ENCODE assay signal across 12 cellular contexts in genomic region chr4:56681849-56682175, GRCh38. TPM values are rescaled to one million over a fixed set of nuclear protein-coding genes. Genes with fewer than 3 reads are reported as not detected.
DNase-seq lines count a peak whose midpoint lies in the region; ATAC-seq and TF ChIP-seq lines count a peak whose summit lies in the region.
"Had no signal": no experiment of that assay in that cellular context is flagged by ENCODE, and none has a peak within 500 bp of the region (broad histone marks: within the 10 kb centered on the region; RNA-seq: fewer than 3 reads in every experiment).

No MANE protein-coding gene starts in this region.

- no peak overlapping the region for H3K9ac ChIP-seq in MM.1S (ENCODE audit: low read length)
- H3K9ac ChIP-seq in smooth muscle cell (ENCODE audit: low read depth): peak overlapping the region; percentile 42

- H3K4me3 ChIP-seq in MM.1S (ENCODE audit: low read length): no peak overlapping the region
- peak overlapping the region in 1 of 2 donors; percentile 59 for H3K4me3 ChIP-seq in esophagus (ENCODE audit: low read depth in 1 of 2, low read length in 2 of 2)
- H3K4me3 ChIP-seq in smooth muscle cell: peak overlapping the region; percentile 3
- H3K4me3 ChIP-seq in adrenal gland: no peak overlapping the region
- H3K4me3 ChIP-seq: mucosa of descending colon had no signal

- H3K36me3 ChIP-seq in MM.1S (replicated peaks; ENCODE audit: insufficient read depth, low read length) (no peaks in the 10 kb centered on the region), esophagus (ENCODE audit: control insufficient read depth in 2 of 2, insufficient read depth in 2 of 2, low read length in 1 of 2) (no peaks in the 10 kb centered on the region), smooth muscle cell (ENCODE audit: low read depth) (no peaks in the 10 kb centered on the region), adrenal gland (replicated peaks in 1 of 2) (no peaks in the 10 kb centered on the region)

- H4K20me1 ChIP-seq in MM.1S (ENCODE audit: insufficient read depth, low read length): no peaks in the 10 kb centered on the region
- no peaks in the 10 kb centered on the region for H4K20me1 ChIP-seq in smooth muscle cell (ENCODE audit: low read depth)

- TF ChIP-seq CTCF in MM.1S (IDR thresholded peaks at IDR 0.05; ENCODE audit: low read length) (no peak), smooth muscle cell (IDR thresholded peaks at IDR 0.05; ENCODE audit: borderline replicate concordance, insufficient read depth, poor library complexity, severe bottlenecking) (no peak), adrenal gland (IDR thresholded peaks at IDR 0.05) (no peak)

- 36% methylated on average over 9 of the region's 9 CpGs for WGBS in esophagus, 2 donors
- 45% methylated on average over 9 of the region's 9 CpGs for WGBS in smooth muscle cell (ENCODE audit: low lambda C conversion rate)
- WGBS in adrenal gland, 4 donors: 59 to 68% (median 63%) methylated on average over 9 of the region's 9 CpGs

- ATAC-seq in HG03342 (IDR thresholded peaks at IDR 0.05; ENCODE audit: unreplicated experiment): no peak

- H2AFZ ChIP-seq in MM.1S (ENCODE audit: low read length) (no peak overlapping the region), smooth muscle cell (ENCODE audit: low read depth) (peak overlapping the region; percentile 6)

- H3K4me2 ChIP-seq in MM.1S (ENCODE audit: low read depth, low read length) (peak overlapping the region; percentile 54; the same call in 1 of the 2 replicates), smooth muscle cell (peak overlapping the region; percentile 70)

- DNase-seq in DMS 273 (lab: John Stamatoyannopoulos, UW; ENCODE audit: unreplicated experiment) (peak; percentile 38), DMS 273 treated with DMSO at 0.1 percent for 48 hours (lab: John Stamatoyannopoulos, UW) (no peak), MM.1S (no peak), smooth muscle cell (lab: John Stamatoyannopoulos, UW; ENCODE audit: unreplicated experiment) (no peak), adrenal gland (no peak), medulla oblongata (ENCODE audit: extremely low spot score) (no peak)
- DNase-seq: 8988T, Kasumi-1, NCI-H2081 treated with DMSO at 0.1 percent for 48 hours had no signal

- TF ChIP-seq POLR2A in adrenal gland (IDR thresholded peaks at IDR 0.05): no peak

- H3K9me3 ChIP-seq in MM.1S (replicated peaks; ENCODE audit: insufficient read depth, low read length): no peaks in the 10 kb centered on the region
- H3K9me3 ChIP-seq in esophagus (ENCODE audit: control insufficient read depth in 2 of 2, insufficient read depth in 1 of 2, low read depth in 1 of 2, low read length in 1 of 2): no peaks in the 10 kb centered on the region
- H3K9me3 ChIP-seq in smooth muscle cell (replicated peaks; ENCODE audit: low read depth): no peaks in the 10 kb centered on the region
- H3K9me3 ChIP-seq in adrenal gland (replicated peaks in 1 of 3): no peaks in the 10 kb centered on the region
- H3K9me3 ChIP-seq: mucosa of descending colon had no signal

- intact Hi-C loops in adrenal gland (cut with DNase I): no loop called here

- no peaks in the 10 kb centered on the region for H3K9me2 ChIP-seq in MM.1S (replicated peaks; ENCODE audit: insufficient read depth, low read length)

- H3K27ac ChIP-seq in MM.1S (ENCODE audit: low read length): peak overlapping the region; percentile 32; the same call in 1 of the 2 replicates
- peak overlapping the region; percentile 84 to 89 for H3K27ac ChIP-seq in esophagus (ENCODE audit: low read depth in 2 of 2, low read length in 1 of 2)
- peak overlapping the region; percentile 62 for H3K27ac ChIP-seq in smooth muscle cell (ENCODE audit: low read depth)
- no peak overlapping the region for H3K27ac ChIP-seq in adrenal gland

- H3F3A ChIP-seq in MM.1S (ENCODE audit: insufficient read depth, low read length): no peaks in the 10 kb centered on the region
- peaks cover 6% of the 10 kb centered on the region for H3F3A ChIP-seq in smooth muscle cell (ENCODE audit: low read depth)

- H3K27me3 ChIP-seq in MM.1S (replicated peaks; ENCODE audit: insufficient read depth, low read length) (no peaks in the 10 kb centered on the region), esophagus (ENCODE audit: control insufficient read depth in 1 of 2, insufficient read depth in 2 of 2, low read length in 2 of 2) (no peaks in the 10 kb centered on the region), smooth muscle cell (ENCODE audit: low read depth) (no peaks in the 10 kb centered on the region), adrenal gland (peaks cover 6% of the 10 kb centered on the region)

- H3K79me2 ChIP-seq in MM.1S (ENCODE audit: low read length) (no peaks in the 10 kb centered on the region), smooth muscle cell (ENCODE audit: low read depth) (no peaks in the 10 kb centered on the region)

- peaks cover 13% of the 10 kb centered on the region for H3K4me1 ChIP-seq in MM.1S (ENCODE audit: low read length)
- peaks cover 4% of the 10 kb centered on the region in 2 donors for H3K4me1 ChIP-seq in esophagus (ENCODE audit: control insufficient read depth in 2 of 2, insufficient read depth in 2 of 2, low read length in 1 of 2)
- peaks cover 14% of the 10 kb centered on the region for H3K4me1 ChIP-seq in smooth muscle cell (ENCODE audit: low read depth)
- H3K4me1 ChIP-seq in adrenal gland (replicated peaks in 1 of 2): no peaks in the 10 kb centered on the region

RNA-seq across cellular contexts. Expression of gene HOPX, which starts 0.7 kb away (rescaled TPM):
- polyA plus RNA-seq in esophagus (1,000 to 10,000 TPM in 1 of 2 donors, 100 to 1,000 TPM in 1; 649 to 1,386 TPM), smooth muscle cell (66.0 and 111 TPM in 2 replicates), adrenal gland (10 to 100 TPM; 26.5 to 79.5 (median 31.2) TPM)
- total RNA-seq in smooth muscle cell (86.9 and 142 TPM in 2 replicates), adrenal gland (10 to 100 TPM in 6 of 8 donors, 1 to 10 TPM in 2; 6.4 to 60.7 (median 18.3) TPM)

Comparison
In these comparisons a context has a peak if more than half of its experiments do, and no peak if none do; other contexts are left out.
1. H3K27ac ChIP-seq: peak in MM.1S (single experiment), esophagus (2 of 2) and smooth muscle cell (single experiment); none in adrenal gland (0 of 5).